In genomic region chr13:34588362-34588761, GRCh38 we compare ENCODE assay signal across 21 cellular contexts.
DNase-seq lines count a peak whose midpoint lies in the region; ATAC-seq, FAIRE-seq and TF ChIP-seq lines count a peak whose summit lies in the region.
"Had no signal": no experiment of that assay in that cellular context is flagged by ENCODE, and none has a peak within 500 bp of the region (broad histone marks: within the 10 kb centered on the region; RNA-seq: fewer than 3 reads in every experiment).

No MANE protein-coding gene starts in this region.

- H3K27me3 ChIP-seq in bronchial epithelial cell (ENCODE audit: control insufficient read depth, insufficient read depth, low read length), result no peaks in the 10 kb centered on the region

- no peak for DNase-seq in natural killer cell treated with Interleukin-12 subunit alpha and Interleukin-12 subunit beta and Interleukin-15 and Interleukin-18, amount 100 ng/mL, for 72 hours (ENCODE audit: low spot score)
- DNase-seq in natural killer cell (no peak), bronchial epithelial cell (ENCODE audit: low read depth) (no peak), AML-193 (lab: John Stamatoyannopoulos, UW) (no peak), MCF 10A (ENCODE audit: unreplicated experiment) (no peak)
- no peak for DNase-seq in stimulated activated effector memory CD8-positive, alpha-beta T cell treated with anti-CD3 and anti-CD28 coated beads, Interleukin-12 subunit alpha, Interleukin-12 subunit beta, amount 100 ng/mL, for 72 hours (ENCODE audit: low spot score in 2 of 2)
- DNase-seq: 8988T; ACHN; C1 segment of cervical spinal cord; Calu3; CD4-positive, alpha-beta memory T cell; DMS53; DMS79 treated with DMSO at 0.1 percent for 48 hours; GM23248; H9 had no signal

- H3K4me1 Mint-ChIP-seq in natural killer cell treated with Interleukin-12 subunit alpha and Interleukin-12 subunit beta and Interleukin-15 and Interleukin-18, amount 100 ng/mL, for 72 hours (ENCODE audit: low read depth in 2 of 2), result no peaks in the 10 kb centered on the region
- H3K4me1 Mint-ChIP-seq in natural killer cell (no peaks in the 10 kb centered on the region), MCF 10A (ENCODE audit: insufficient read depth, unreplicated experiment) (no peaks in the 10 kb centered on the region)
- H3K4me1 Mint-ChIP-seq in stimulated activated effector memory CD8-positive, alpha-beta T cell treated with anti-CD3 and anti-CD28 coated beads, Interleukin-12 subunit alpha, Interleukin-12 subunit beta, amount 100 ng/mL, for 72 hours, result no peaks in the 10 kb centered on the region
- H3K4me1 Mint-ChIP-seq: CD4-positive, alpha-beta memory T cell had no signal

- H3K36me3 ChIP-seq in bronchial epithelial cell (ENCODE audit: control insufficient read depth, insufficient read depth, low read length), result no peaks in the 10 kb centered on the region

- no peak overlapping the region for H3K4me3 ChIP-seq in bronchial epithelial cell (ENCODE audit: low read depth, low read length)
- H3K4me3 ChIP-seq: A549, GM23248 had no signal

- FAIRE-seq in bronchial epithelial cell (lab: Jason Lieb, UNC), result peak; percentile 58
- FAIRE-seq: A549, G401.6, GM12892, H1 had no signal

- ATAC-seq in natural killer cell treated with Interleukin-12 subunit alpha and Interleukin-12 subunit beta and Interleukin-15 and Interleukin-18, amount 100 ng/mL, for 72 hours, result peak; percentile 17 to 50
- ATAC-seq in natural killer cell (no peak), HG03571 (IDR thresholded peaks at IDR 0.05; ENCODE audit: unreplicated experiment) (no peak)
- ATAC-seq in stimulated activated effector memory CD8-positive, alpha-beta T cell treated with anti-CD3 and anti-CD28 coated beads, Interleukin-12 subunit alpha, Interleukin-12 subunit beta, amount 100 ng/mL, for 72 hours, result peak; percentile 11
- ATAC-seq: A549, HCT116 had no signal

- H3K36me3 Mint-ChIP-seq in natural killer cell treated with Interleukin-12 subunit alpha and Interleukin-12 subunit beta and Interleukin-15 and Interleukin-18, amount 100 ng/mL, for 72 hours, result no peaks in the 10 kb centered on the region
- H3K36me3 Mint-ChIP-seq in natural killer cell, result no peaks in the 10 kb centered on the region
- H3K36me3 Mint-ChIP-seq in stimulated activated effector memory CD8-positive, alpha-beta T cell treated with anti-CD3 and anti-CD28 coated beads, Interleukin-12 subunit alpha, Interleukin-12 subunit beta, amount 100 ng/mL, for 72 hours, result no peaks in the 10 kb centered on the region
- H3K36me3 Mint-ChIP-seq in MCF 10A (ENCODE audit: insufficient read depth, unreplicated experiment), result no peaks in the 10 kb centered on the region
- H3K36me3 Mint-ChIP-seq: CD4-positive, alpha-beta memory T cell had no signal

- CTCF ChIA-PET in MCF 10A (lab: Yijun Ruan, JAX), result no interaction called here

- no peak overlapping the region for H3K4me3 Mint-ChIP-seq in natural killer cell treated with Interleukin-12 subunit alpha and Interleukin-12 subunit beta and Interleukin-15 and Interleukin-18, amount 100 ng/mL, for 72 hours
- H3K4me3 Mint-ChIP-seq in natural killer cell (no peak overlapping the region), MCF 10A (ENCODE audit: unreplicated experiment) (no peak overlapping the region)
- H3K4me3 Mint-ChIP-seq in stimulated activated effector memory CD8-positive, alpha-beta T cell treated with anti-CD3 and anti-CD28 coated beads, Interleukin-12 subunit alpha, Interleukin-12 subunit beta, amount 100 ng/mL, for 72 hours, result no peak overlapping the region
- H3K4me3 Mint-ChIP-seq: CD4-positive, alpha-beta memory T cell; H9 had no signal

- H3K27ac Mint-ChIP-seq in natural killer cell treated with Interleukin-12 subunit alpha and Interleukin-12 subunit beta and Interleukin-15 and Interleukin-18, amount 100 ng/mL, for 72 hours, result no peak overlapping the region
- no peak overlapping the region for H3K27ac Mint-ChIP-seq in natural killer cell
- no peak overlapping the region for H3K27ac Mint-ChIP-seq in stimulated activated effector memory CD8-positive, alpha-beta T cell treated with anti-CD3 and anti-CD28 coated beads, Interleukin-12 subunit alpha, Interleukin-12 subunit beta, amount 100 ng/mL, for 72 hours
- no peak overlapping the region for H3K27ac Mint-ChIP-seq in MCF 10A (ENCODE audit: low read depth, unreplicated experiment)
- H3K27ac Mint-ChIP-seq: CD4-positive, alpha-beta memory T cell; H9 had no signal

- intact Hi-C loops in natural killer cell (cut with micrococcal nuclease) (no loop called here), MCF 10A (cut with micrococcal nuclease) (no loop called here)

- POLR2A ChIA-PET in MCF 10A (lab: Yijun Ruan, JAX), result no interaction called here

- TF ChIP-seq CTCF in natural killer cell (IDR thresholded peaks at IDR 0.05) (no peak), bronchial epithelial cell (IDR thresholded peaks at IDR 0.05; ENCODE audit: insufficient read depth, low read length, severe bottlenecking) (no peak), MCF 10A (IDR thresholded peaks at IDR 0.05; ENCODE audit: unreplicated experiment) (no peak)

- BruUV-seq in MCF 10A (replicated peaks; lab: Mats Ljungman, UMichigan), result no TSS peak

- H3K9me3 Mint-ChIP-seq in natural killer cell treated with Interleukin-12 subunit alpha and Interleukin-12 subunit beta and Interleukin-15 and Interleukin-18, amount 100 ng/mL, for 72 hours, result peaks cover 8% of the 10 kb centered on the region
- H3K9me3 Mint-ChIP-seq in natural killer cell (peaks cover 12 to 13% of the 10 kb centered on the region in 2 donors), MCF 10A (ENCODE audit: unreplicated experiment) (no peaks in the 10 kb centered on the region)
- H3K9me3 Mint-ChIP-seq in stimulated activated effector memory CD8-positive, alpha-beta T cell treated with anti-CD3 and anti-CD28 coated beads, Interleukin-12 subunit alpha, Interleukin-12 subunit beta, amount 100 ng/mL, for 72 hours, result peaks cover 15% of the 10 kb centered on the region
- H3K9me3 Mint-ChIP-seq: H9 had no signal

- H3K27me3 Mint-ChIP-seq in natural killer cell treated with Interleukin-12 subunit alpha and Interleukin-12 subunit beta and Interleukin-15 and Interleukin-18, amount 100 ng/mL, for 72 hours, result no peaks in the 10 kb centered on the region
- no peaks in the 10 kb centered on the region for H3K27me3 Mint-ChIP-seq in natural killer cell (ENCODE audit: low read depth in 2 of 2)
- no peaks in the 10 kb centered on the region for H3K27me3 Mint-ChIP-seq in MCF 10A (ENCODE audit: insufficient read depth, unreplicated experiment)
- H3K27me3 Mint-ChIP-seq: CD4-positive, alpha-beta memory T cell had no signal

Comparison
In these comparisons a context has a peak if more than half of its experiments do, and no peak if none do; other contexts are left out.
1. ATAC-seq: peak in natural killer cell treated with Interleukin-12 subunit alpha and Interleukin-12 subunit beta and Interleukin-15 and Interleukin-18, amount 100 ng/mL, for 72 hours (2 of 2) and stimulated activated effector memory CD8-positive, alpha-beta T cell treated with anti-CD3 and anti-CD28 coated beads, Interleukin-12 subunit alpha, Interleukin-12 subunit beta, amount 100 ng/mL, for 72 hours (single experiment); none in natural killer cell (0 of 3) and HG03571 (single experiment).